Comparison of ENCODE assay signal across 1 cellular context in genomic region chr1:53732912-53733317, GRCh38.
TF ChIP-seq lines count a peak whose summit lies in the region.

No MANE protein-coding gene starts in this region.

TF ChIP-seq in HEK293, 187 proteins besides CTCF, POLR2A, EP300 and RAD21 (continued from another document and continues in another):
- TF ChIP-seq PRDM6 (tag by site-specific recombination; IDR thresholded peaks at IDR 0.05) (peak; percentile 100), ZNF514 (tag by site-specific recombination; IDR thresholded peaks at IDR 0.05) (no peak), KLF8 (tag by site-specific recombination; IDR thresholded peaks at IDR 0.05) (no peak), ZNF394 (tag by site-specific recombination; IDR thresholded peaks at IDR 0.05; ENCODE audit: borderline replicate concordance) (peak; percentile 43; the same call in 1 of the 2 replicates), SETDB1 (IDR thresholded peaks at IDR 0.05; ENCODE audit: insufficient read length, low read length) (no peak), ZNF211 (tag by site-specific recombination; IDR thresholded peaks at IDR 0.05; ENCODE audit: low read depth) (no peak), ZNF600 (tag by site-specific recombination; IDR thresholded peaks at IDR 0.05) (peak; percentile 88), ZNF274 (IDR thresholded peaks at IDR 0.05; ENCODE audit: low read length) (no peak), ZNF274 (tag by site-specific recombination; IDR thresholded peaks at IDR 0.05; ENCODE audit: borderline replicate concordance) (no peak), ZBTB17 (tag by site-specific recombination; IDR thresholded peaks at IDR 0.05) (no peak), ZNF639 (tag by site-specific recombination; IDR thresholded peaks at IDR 0.05) (no peak), YY1 (tag by site-specific recombination; IDR thresholded peaks at IDR 0.05) (no peak), ZNF449 (tag by site-specific recombination; IDR thresholded peaks at IDR 0.05) (peak; percentile 12; the same call in 1 of the 2 replicates), ZNF292 (tag by site-specific recombination; IDR thresholded peaks at IDR 0.05; ENCODE audit: borderline replicate concordance, low read depth) (no peak), ZNF830 (tag by site-specific recombination; IDR thresholded peaks at IDR 0.05; ENCODE audit: low read depth) (no peak), ZSCAN30 (tag by site-specific recombination; IDR thresholded peaks at IDR 0.05) (peak; percentile 55), SCRT1 (tag by site-specific recombination; IDR thresholded peaks at IDR 0.05; ENCODE audit: borderline replicate concordance) (no peak), SP7 (tag by site-specific recombination; IDR thresholded peaks at IDR 0.05) (peak; percentile 51; the same call in 1 of the 2 replicates), ZNF366 (tag by site-specific recombination; conservative IDR thresholded peaks at IDR 0.05) (peak; percentile 85), ZFP37 (tag by site-specific recombination; IDR thresholded peaks at IDR 0.05) (no peak), ZNF629 (tag by site-specific recombination; IDR thresholded peaks at IDR 0.05) (peak; percentile 78), ZNF692 (tag by site-specific recombination; IDR thresholded peaks at IDR 0.05) (no peak), ZNF785 (tag by site-specific recombination; IDR thresholded peaks at IDR 0.05) (no peak), FEZF1 (tag by site-specific recombination; IDR thresholded peaks at IDR 0.05) (peak; percentile 67), ZNF843 (tag by site-specific recombination; IDR thresholded peaks at IDR 0.05) (peak; percentile 77; the same call in 1 of the 2 replicates), ZNF335 (tag by site-specific recombination; conservative IDR thresholded peaks at IDR 0.05) (no peak), ZNF707 (tag by site-specific recombination; IDR thresholded peaks at IDR 0.05) (no peak), RBAK (tag by site-specific recombination; IDR thresholded peaks at IDR 0.05) (no peak), ZNF501 (tag by site-specific recombination; IDR thresholded peaks at IDR 0.05) (no peak), ZNF266 (tag by site-specific recombination; IDR thresholded peaks at IDR 0.05; ENCODE audit: low read depth) (no peak), ZBTB8A (tag by site-specific recombination; IDR thresholded peaks at IDR 0.05) (no peak), ZXDB (tag by site-specific recombination; IDR thresholded peaks at IDR 0.05) (peak; percentile 64; the same call in 1 of the 2 replicates), GLI4 (tag by site-specific recombination; IDR thresholded peaks at IDR 0.05) (no peak), BCL11A (tag by site-specific recombination; IDR thresholded peaks at IDR 0.05; ENCODE audit: low read depth) (0 out of 2 replicates have a peak, but pooled peaks have one; percentile 57), ZFP41 (tag by site-specific recombination; IDR thresholded peaks at IDR 0.05; ENCODE audit: borderline replicate concordance) (no peak), ZFP3 (tag by site-specific recombination; IDR thresholded peaks at IDR 0.05; ENCODE audit: low read depth) (no peak), ELK4 (IDR thresholded peaks at IDR 0.05; ENCODE audit: borderline replicate concordance, low read depth, low read length) (no peak), HIC1 (tag by site-specific recombination; IDR thresholded peaks at IDR 0.05) (0 out of 2 replicates have a peak, but pooled peaks have one; percentile 49), ZNF529 (tag by site-specific recombination; IDR thresholded peaks at IDR 0.05; ENCODE audit: insufficient replicate concordance) (no peak), ZNF324 (tag by site-specific recombination; IDR thresholded peaks at IDR 0.05) (peak; percentile 28; the same call in 1 of the 2 replicates), ZNF16 (tag by site-specific recombination; IDR thresholded peaks at IDR 0.05; ENCODE audit: low read depth) (no peak), ZNF560 (tag by site-specific recombination; IDR thresholded peaks at IDR 0.05; ENCODE audit: borderline replicate concordance) (no peak), ZNF623 (tag by site-specific recombination; IDR thresholded peaks at IDR 0.05) (no peak), ZNF223 (tag by site-specific recombination; IDR thresholded peaks at IDR 0.05) (no peak), ZSCAN4 (tag by site-specific recombination; IDR thresholded peaks at IDR 0.05) (no peak)
- TF ChIP-seq, protein P1, sequence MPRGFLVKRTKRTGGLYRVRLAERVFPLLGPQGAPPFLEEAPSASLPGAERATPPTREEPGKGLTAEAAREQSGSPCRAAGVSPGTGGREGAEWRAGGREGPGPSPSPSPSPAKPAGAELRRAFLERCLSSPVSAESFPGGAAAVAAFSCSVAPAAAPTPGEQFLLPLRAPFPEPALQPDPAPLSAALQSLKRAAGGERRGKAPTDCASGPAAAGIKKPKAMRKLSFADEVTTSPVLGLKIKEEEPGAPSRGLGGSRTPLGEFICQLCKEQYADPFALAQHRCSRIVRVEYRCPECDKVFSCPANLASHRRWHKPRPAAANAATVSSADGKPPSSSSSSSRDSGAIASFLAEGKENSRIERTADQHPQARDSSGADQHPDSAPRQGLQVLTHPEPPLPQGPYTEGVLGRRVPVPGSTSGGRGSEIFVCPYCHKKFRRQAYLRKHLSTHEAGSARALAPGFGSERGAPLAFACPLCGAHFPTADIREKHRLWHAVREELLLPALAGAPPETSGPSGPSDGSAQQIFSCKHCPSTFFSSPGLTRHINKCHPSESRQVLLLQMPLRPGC (tag by site-specific recombination; IDR thresholded peaks at IDR 0.05) = peak; percentile 73
- TF ChIP-seq, protein P2, sequence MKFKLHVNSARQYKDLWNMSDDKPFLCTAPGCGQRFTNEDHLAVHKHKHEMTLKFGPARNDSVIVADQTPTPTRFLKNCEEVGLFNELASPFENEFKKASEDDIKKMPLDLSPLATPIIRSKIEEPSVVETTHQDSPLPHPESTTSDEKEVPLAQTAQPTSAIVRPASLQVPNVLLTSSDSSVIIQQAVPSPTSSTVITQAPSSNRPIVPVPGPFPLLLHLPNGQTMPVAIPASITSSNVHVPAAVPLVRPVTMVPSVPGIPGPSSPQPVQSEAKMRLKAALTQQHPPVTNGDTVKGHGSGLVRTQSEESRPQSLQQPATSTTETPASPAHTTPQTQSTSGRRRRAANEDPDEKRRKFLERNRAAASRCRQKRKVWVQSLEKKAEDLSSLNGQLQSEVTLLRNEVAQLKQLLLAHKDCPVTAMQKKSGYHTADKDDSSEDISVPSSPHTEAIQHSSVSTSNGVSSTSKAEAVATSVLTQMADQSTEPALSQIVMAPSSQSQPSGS (tag by site-specific recombination; IDR thresholded peaks at IDR 0.05; ENCODE audit: low read depth) = no peak
- TF ChIP-seq, protein P3, sequence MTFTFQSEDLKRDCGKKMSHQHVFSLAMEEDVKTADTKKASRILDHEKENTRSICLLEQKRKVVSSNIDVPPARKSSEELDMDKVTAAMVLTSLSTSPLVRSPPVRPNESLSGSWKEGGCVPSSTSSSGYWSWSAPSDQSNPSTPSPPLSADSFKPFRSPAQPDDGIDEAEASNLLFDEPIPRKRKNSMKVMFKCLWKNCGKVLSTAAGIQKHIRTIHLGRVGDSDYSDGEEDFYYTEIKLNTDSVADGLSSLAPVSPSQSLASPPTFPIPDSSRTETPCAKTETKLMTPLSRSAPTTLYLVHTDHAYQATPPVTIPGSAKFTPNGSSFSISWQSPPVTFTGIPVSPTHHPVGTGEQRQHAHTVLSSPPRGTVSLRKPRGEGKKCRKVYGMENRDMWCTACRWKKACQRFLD (tag by site-specific recombination; IDR thresholded peaks at IDR 0.05) = no peak
- TF ChIP-seq, protein P4, sequence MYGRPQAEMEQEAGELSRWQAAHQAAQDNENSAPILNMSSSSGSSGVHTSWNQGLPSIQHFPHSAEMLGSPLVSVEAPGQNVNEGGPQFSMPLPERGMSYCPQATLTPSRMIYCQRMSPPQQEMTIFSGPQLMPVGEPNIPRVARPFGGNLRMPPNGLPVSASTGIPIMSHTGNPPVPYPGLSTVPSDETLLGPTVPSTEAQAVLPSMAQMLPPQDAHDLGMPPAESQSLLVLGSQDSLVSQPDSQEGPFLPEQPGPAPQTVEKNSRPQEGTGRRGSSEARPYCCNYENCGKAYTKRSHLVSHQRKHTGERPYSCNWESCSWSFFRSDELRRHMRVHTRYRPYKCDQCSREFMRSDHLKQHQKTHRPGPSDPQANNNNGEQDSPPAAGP (tag by site-specific recombination; IDR thresholded peaks at IDR 0.05) = 0 out of 2 replicates have a peak, but pooled peaks have one; percentile 27
